Comparison of ENCODE assay signal across 26 cellular contexts in the genomic region with DNA sequence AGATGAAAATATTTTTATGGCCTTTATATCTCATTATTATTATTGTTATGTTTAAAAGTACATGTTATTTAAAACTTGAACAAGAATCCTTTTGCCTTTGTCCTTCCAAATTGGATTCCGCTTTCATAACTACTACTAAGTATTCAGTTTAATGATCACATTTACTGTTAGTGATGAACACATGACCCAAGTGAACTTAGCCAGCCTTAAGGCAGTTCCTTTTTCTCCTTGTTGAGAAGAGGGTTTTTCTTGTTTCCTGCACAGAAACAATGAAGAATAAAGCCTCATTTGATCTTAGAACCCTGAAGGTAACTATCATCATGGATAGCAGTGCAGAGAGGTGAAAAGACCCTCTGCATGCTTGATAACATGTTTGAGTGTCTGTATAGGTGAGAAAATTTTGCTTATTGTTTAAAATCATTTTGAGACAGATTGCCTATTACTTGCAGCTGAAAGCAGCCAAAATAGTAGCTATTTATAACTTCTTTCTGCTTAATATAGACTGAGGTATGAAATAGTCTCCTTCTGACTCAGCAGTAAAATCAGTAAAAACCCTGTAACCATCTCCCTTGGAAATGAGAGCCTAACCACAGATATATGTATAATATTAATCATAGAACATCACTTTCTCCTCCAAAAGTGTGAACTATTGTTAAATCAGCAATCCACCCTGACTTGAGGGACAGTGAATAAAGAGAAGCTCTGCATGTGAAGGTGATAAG.
DNase-seq lines count a peak whose midpoint lies in the region; ATAC-seq, FAIRE-seq and TF ChIP-seq lines count a peak whose summit lies in the region.
"Had no signal": no experiment of that assay in that cellular context is flagged by ENCODE, and none has a peak within 500 bp of the region (broad histone marks: within the 10 kb centered on the region; RNA-seq: fewer than 3 reads in every experiment).

No MANE protein-coding gene starts in this region.

- H2BK5ac ChIP-seq in IMR-90 (ENCODE audit: low read depth, low read length, poor library complexity, severe bottlenecking): no peak overlapping the region

- H3K27ac ChIP-seq in IMR-90 (ENCODE audit: insufficient read depth, low read length) (no peak overlapping the region), GM12878 (ENCODE audit: control insufficient read depth, insufficient read depth) (no peak overlapping the region)
- H3K27ac ChIP-seq: dorsolateral prefrontal cortex, lower lobe of right lung, stomach had no signal

- dilution Hi-C loops in IMR-90 (cut with HindIII; ENCODE audit: low sequenced_read_pairs, unreplicated experiment): no loop called here

- H3K4me3 Mint-ChIP-seq in stimulated activated memory B cell treated with anti-CD40 and anti-IgM and Interleukin-4, amounts not matched to agents 10 μg/mL and 1 μg/mL and 100 μg/mL, for 72 hours: no peak overlapping the region
- H3K4me3 Mint-ChIP-seq: activated CD8-positive, alpha-beta T cell treated with anti-CD3 and anti-CD28 coated beads for 36 hours had no signal

- SMC1A ChIA-PET in GM12878 (lab: Charles Lee; ENCODE audit: uncharacterized antibody, unreplicated experiment): no interaction called here

- DNase-seq in IMR-90 (peak; percentile 48), GM12878 (ENCODE audit: low read depth, low spot score) (no peak), SW480 (ENCODE audit: low spot score) (no peak), NCI-H748 treated with DMSO at 0.1 percent for 48 hours (lab: John Stamatoyannopoulos, UW) (no peak), SIG-M5 treated with dmso at 0.1 percent for 504 hours (lab: John Stamatoyannopoulos, UW; ENCODE audit: unreplicated experiment) (no peak)
- DNase-seq: activated CD8-positive, alpha-beta T cell treated with anti-CD3 and anti-CD28 coated beads for 36 hours; activated naive CD4-positive, alpha-beta T cell treated with Interleukin-2 at 50 U/mL for 16 hours; Caco-2; central memory CD4-positive, alpha-beta T cell; dorsolateral prefrontal cortex; EL; H7; hypothalamus; islet precursor cell; lower lobe of right lung; MG63; NCI-H2171 treated with DMSO at 0.1 percent for 48 hours; NCI-H526 treated with DMSO at 0.1 percent for 48 hours; SIG-M5; stimulated activated CD4-positive, alpha-beta T cell treated with anti-CD3 and anti-CD28 coated beads, Interleukin-4, amount 100 ng/mL, for 1 hour; stomach; trophoblast cell had no signal

- no peak overlapping the region for H3K27ac Mint-ChIP-seq in stimulated activated memory B cell treated with anti-CD40 and anti-IgM and Interleukin-4, amounts not matched to agents 10 μg/mL and 1 μg/mL and 100 μg/mL, for 72 hours
- H3K27ac Mint-ChIP-seq: activated CD8-positive, alpha-beta T cell treated with anti-CD3 and anti-CD28 coated beads for 36 hours had no signal

- POLR2A ChIA-PET in IMR-90 (lab: Charles Lee; ENCODE audit: unreplicated experiment): interaction anchor here (0.7 kb wide), 1 partner anchor 666 kb away, joined by 3 read pairs; no protein-coding TSS in a partner anchor
- POLR2A ChIA-PET in GM12878 (lab: Charles Lee): no interaction called here

- peaks cover 4% of the 10 kb centered on the region; the same call in 1 of the 2 replicates for H3K4me1 ChIP-seq in IMR-90 (ENCODE audit: control insufficient read depth, insufficient read depth, low read length)
- H3K4me1 ChIP-seq in GM12878 (ENCODE audit: control insufficient read depth, insufficient read depth, low read length): no peaks in the 10 kb centered on the region
- H3K4me1 ChIP-seq: Caco-2, lower lobe of right lung, stomach had no signal

- H4K20me1 ChIP-seq in IMR-90 (ENCODE audit: insufficient read depth, low read length): no peaks in the 10 kb centered on the region
- H4K20me1 ChIP-seq in GM12878 (ENCODE audit: control insufficient read depth, insufficient read depth): no peaks in the 10 kb centered on the region

- H3K27me3 ChIP-seq in IMR-90 (ENCODE audit: control insufficient read depth, insufficient read depth, low read length): no peaks in the 10 kb centered on the region
- no peaks in the 10 kb centered on the region for H3K27me3 ChIP-seq in GM12878 (replicated peaks in 1 of 2; ENCODE audit: control insufficient read depth in 2 of 2, insufficient read depth in 2 of 2, low read length in 1 of 2)
- H3K27me3 ChIP-seq: dorsolateral prefrontal cortex, MG63, stomach had no signal

- H3K18ac ChIP-seq in IMR-90 (ENCODE audit: low read depth, low read length): no peak overlapping the region; the same call in 1 of the 2 replicates

- RAD21 ChIA-PET in GM12878 (lab: Charles Lee; ENCODE audit: unreplicated experiment): interaction anchor here (0.6 kb wide), 1 partner anchor 127 kb away, joined by 3 read pairs; no protein-coding TSS in a partner anchor

- TF ChIP-seq POLR2A in IMR-90 (IDR thresholded peaks at IDR 0.05; ENCODE audit: low read depth, low read length) (no peak), GM12878 (IDR thresholded peaks at IDR 0.05; ENCODE audit: low read depth, low read length) (no peak)

- CTCF ChIA-PET in IMR-90 (lab: Yijun Ruan, JAX) (interaction anchor here (0.5 to 0.6 kb wide), 2 partner anchors 562 to 907 kb away, joined by 3 read pairs; no protein-coding TSS in a partner anchor), GM12878 (lab: Yijun Ruan, JAX) (no interaction called here)

- 0 out of 2 replicates have a peak overlapping the region, but pooled peaks have one; percentile 21 for H2BK20ac ChIP-seq in IMR-90 (ENCODE audit: low read depth, low read length)

- no peak overlapping the region for H3K4ac ChIP-seq in IMR-90 (ENCODE audit: low read depth, low read length)

- no peak overlapping the region for H2BK120ac ChIP-seq in IMR-90 (ENCODE audit: low read depth, low read length)

- no peak overlapping the region for H3K14ac ChIP-seq in IMR-90 (replicated peaks; ENCODE audit: low read depth, low read length)

- peaks cover 3% of the 10 kb centered on the region; the same call in 1 of the 2 replicates for H3K9me1 ChIP-seq in IMR-90 (ENCODE audit: insufficient read depth, low read length)

- no peaks in the 10 kb centered on the region for H3K27me3 Mint-ChIP-seq in stimulated activated memory B cell treated with anti-CD40 and anti-IgM and Interleukin-4, amounts not matched to agents 10 μg/mL and 1 μg/mL and 100 μg/mL, for 72 hours
- H3K27me3 Mint-ChIP-seq: activated CD8-positive, alpha-beta T cell treated with anti-CD3 and anti-CD28 coated beads for 36 hours had no signal

- H3K4me1 Mint-ChIP-seq in stimulated activated memory B cell treated with anti-CD40 and anti-IgM and Interleukin-4, amounts not matched to agents 10 μg/mL and 1 μg/mL and 100 μg/mL, for 72 hours: no peaks in the 10 kb centered on the region

- ATAC-seq in GM18868 (IDR thresholded peaks at IDR 0.05; ENCODE audit: unreplicated experiment) (peak; percentile 80), IMR-90 (ENCODE audit: low read depth) (0 out of 2 replicates have a peak, but pooled peaks have one; percentile 35), GM12878 (no peak)
- no peak for ATAC-seq in stimulated activated memory B cell treated with anti-CD40 and anti-IgM and Interleukin-4, amounts not matched to agents 10 μg/mL and 1 μg/mL and 100 μg/mL, for 72 hours
- ATAC-seq: activated CD8-positive, alpha-beta T cell treated with anti-CD3 and anti-CD28 coated beads for 36 hours; lower lobe of right lung had no signal

- intact Hi-C loops in IMR-90 (cut with micrococcal nuclease): no loop called here
- intact Hi-C loops in GM12878 (cut with micrococcal nuclease; ENCODE audit: unreplicated experiment): no loop called here

- H3K36me3 ChIP-seq in IMR-90 (ENCODE audit: control insufficient read depth, insufficient read depth, low read length) (no peaks in the 10 kb centered on the region), GM12878 (ENCODE audit: control insufficient read depth in 2 of 2, insufficient read depth in 2 of 2, low read length in 1 of 2) (no peaks in the 10 kb centered on the region)
- H3K36me3 ChIP-seq: lower lobe of right lung, MG63, stomach had no signal

- H4K5ac ChIP-seq in IMR-90 (ENCODE audit: low read depth, low read length): no peak overlapping the region; the same call in 1 of the 2 replicates

- no peak overlapping the region for H2AK5ac ChIP-seq in IMR-90 (ENCODE audit: low read depth, low read length)

- no TSS peak for BruUV-seq in IMR-90 (replicated peaks; lab: Mats Ljungman, UMichigan)
- BruUV-seq in GM12878 (replicated peaks; lab: Mats Ljungman, UMichigan): no TSS peak

- no peak for TF ChIP-seq EP300 in GM12878 (IDR thresholded peaks at IDR 0.05; ENCODE audit: borderline replicate concordance in 1 of 2, control insufficient read depth in 1 of 2, low read depth in 2 of 2, low read length in 2 of 2)

- H3K9ac ChIP-seq in IMR-90 (ENCODE audit: low read depth, low read length): no peak overlapping the region
- H3K9ac ChIP-seq in GM12878 (ENCODE audit: control insufficient read depth, insufficient read depth, low read length): no peak overlapping the region

- H2AFZ ChIP-seq in IMR-90 (replicated peaks; ENCODE audit: low read length, poor library complexity): no peak overlapping the region
- H2AFZ ChIP-seq in GM12878 (ENCODE audit: control insufficient read depth, low read depth, low read length): no peak overlapping the region

- no peak overlapping the region for H2AK9ac ChIP-seq in IMR-90 (replicated peaks; ENCODE audit: low read depth, low read length, poor library complexity)

- H3K36me3 Mint-ChIP-seq in stimulated activated memory B cell treated with anti-CD40 and anti-IgM and Interleukin-4, amounts not matched to agents 10 μg/mL and 1 μg/mL and 100 μg/mL, for 72 hours: no peaks in the 10 kb centered on the region

- no peaks in the 10 kb centered on the region for H3K9me3 Mint-ChIP-seq in stimulated activated memory B cell treated with anti-CD40 and anti-IgM and Interleukin-4, amounts not matched to agents 10 μg/mL and 1 μg/mL and 100 μg/mL, for 72 hours

- TF ChIP-seq RAD21 in IMR-90 (IDR thresholded peaks at IDR 0.05; ENCODE audit: low read length) (no peak), GM12878 (IDR thresholded peaks at IDR 0.05; ENCODE audit: insufficient read depth, low read depth, low read length) (no peak)

- no peak overlapping the region for H3K23ac ChIP-seq in IMR-90 (ENCODE audit: low read depth, low read length)

- no peak overlapping the region for H3K56ac ChIP-seq in IMR-90 (ENCODE audit: extremely low read depth, insufficient read depth, low read length)

- no peak overlapping the region for H2BK15ac ChIP-seq in IMR-90 (ENCODE audit: low read depth, low read length)

- no peak for TF ChIP-seq CTCF in IMR-90 (conservative IDR thresholded peaks at IDR 0.05; ENCODE audit: low read depth, low read length)
- TF ChIP-seq CTCF in GM12878 (IDR thresholded peaks at IDR 0.05 in 2 of 3, conservative IDR thresholded peaks at IDR 0.05 in 1 of 3; ENCODE audit: control insufficient read depth in 2 of 3, extremely low read depth in 1 of 3, insufficient read depth in 1 of 3, low read depth in 3 of 3, low read length in 3 of 3): no peak

- H3K79me2 ChIP-seq in GM12878 (ENCODE audit: control insufficient read depth, insufficient read depth, low read length): no peaks in the 10 kb centered on the region

- WGBS in IMR-90 (ENCODE audit: extremely low coverage in 2 of 2, insufficient read length in 1 of 2), 2 experiments: no CpG with 5 or more reads among the region's 1 CpG
- whole genome bisulfite sequencing in GM12878 (ENCODE audit: insufficient coverage, insufficient replicate concordance, low lambda C conversion rate, missing lambda C conversion rate): 68% methylated on average over 1 of the region's 1 CpG

- H3K4me3 ChIP-seq in IMR-90 (ENCODE audit: insufficient read depth, low read depth, low read length): no peak overlapping the region
- no peak overlapping the region for H3K4me3 ChIP-seq in GM12878
- H3K4me3 ChIP-seq: dorsolateral prefrontal cortex, lower lobe of right lung, MG63, stomach had no signal

- in situ Hi-C loops in IMR-90 (cut with MboI; ENCODE audit: low sequenced_read_pairs): no loop called here
- in situ Hi-C loops in GM12878 (cut with MboI): no loop called here

- H3K79me1 ChIP-seq in IMR-90 (ENCODE audit: low read depth in 1 of 2, low read length in 2 of 2): no peaks in the 10 kb centered on the region

- H4K91ac ChIP-seq in IMR-90 (ENCODE audit: insufficient read depth, low read depth, low read length): no peak overlapping the region

- no peak for FAIRE-seq in GM12878 (lab: Jason Lieb, UNC)
- FAIRE-seq: frontal cortex, GM19239 had no signal

- no peak overlapping the region for H4K8ac ChIP-seq in IMR-90 (ENCODE audit: low read depth in 2 of 2, low read length in 2 of 2)

- H3K9me3 ChIP-seq in IMR-90 (ENCODE audit: control insufficient read depth, insufficient read depth, low read length) (no peaks in the 10 kb centered on the region), GM12878 (replicated peaks; ENCODE audit: control insufficient read depth, insufficient read depth, low read length) (no peaks in the 10 kb centered on the region)
- H3K9me3 ChIP-seq: Caco-2, lower lobe of right lung, MG63, stomach had no signal

- no peak overlapping the region for H3K4me2 ChIP-seq in IMR-90 (ENCODE audit: low read depth, low read length)
- no peak overlapping the region for H3K4me2 ChIP-seq in GM12878 (ENCODE audit: control insufficient read depth, insufficient read depth)

Comparison
In these comparisons a context has a peak if more than half of its experiments do, and no peak if none do; other contexts are left out.
1. ATAC-seq: peak in GM18868 (single experiment) and IMR-90 (single experiment); none in GM12878 (single experiment) and stimulated activated memory B cell treated with anti-CD40 and anti-IgM and Interleukin-4, amounts not matched to agents 10 μg/mL and 1 μg/mL and 100 μg/mL, for 72 hours (single experiment).